Comparison of ENCODE assay signal across 15 cellular contexts in genomic region chr7:47080816-47081215, GRCh38.
DNase-seq lines count a peak whose midpoint lies in the region; ATAC-seq and TF ChIP-seq lines count a peak whose summit lies in the region.
"Had no signal": no experiment of that assay in that cellular context is flagged by ENCODE, and none has a peak within 500 bp of the region (broad histone marks: within the 10 kb centered on the region; RNA-seq: fewer than 3 reads in every experiment).

No MANE protein-coding gene starts in this region.

- DNase-seq in DMS53 treated with DMSO at 0.1 percent for 48 hours (lab: John Stamatoyannopoulos, UW; ENCODE audit: unreplicated experiment) (peak; percentile 41), H4 (ENCODE audit: low spot score) (peak; percentile 89), fibroblast of lung (ENCODE audit: low read depth in 2 of 2) (peak; percentile 50 to 87), mucosa of descending colon (peak in 1 of 3 donors; percentile 18), colonic mucosa (no peak)
- DNase-seq: activated CD8-positive, alpha-beta T cell treated with anti-CD3 and anti-CD28 coated beads, Interleukin-2, amount 10 ng/mL, durations not matched to agents 7 days and 5 days; activated naive CD8-positive, alpha-beta T cell treated with anti-CD3 and anti-CD28 coated beads, Interleukin-2, amount 10 ng/mL, durations not matched to agents 7 days and 5 days; BE2C; dermis blood vessel endothelial cell; NCI-H2029; nephron progenitor cell; SHP77; substantia nigra had no signal

- TF ChIP-seq CTCF in fibroblast of lung (conservative IDR thresholded peaks at IDR 0.05 in 1 of 2, IDR thresholded peaks at IDR 0.05 in 1 of 2; ENCODE audit: low read depth in 1 of 2, low read length in 2 of 2): no peak
- TF ChIP-seq CTCF in mucosa of descending colon (IDR thresholded peaks at IDR 0.05): no peak
- TF ChIP-seq CTCF in colonic mucosa (IDR thresholded peaks at IDR 0.05): no peak

- no peak overlapping the region for H3K4me3 ChIP-seq in fibroblast of lung (replicated peaks in 1 of 4; ENCODE audit: control extremely low read depth in 1 of 4, insufficient read depth in 1 of 4, low read depth in 3 of 4, low read length in 4 of 4)
- H3K4me3 ChIP-seq in mucosa of descending colon: no peak overlapping the region
- H3K4me3 ChIP-seq in colonic mucosa: no peak overlapping the region

- H3K27ac ChIP-seq in fibroblast of lung (ENCODE audit: insufficient read depth, low read length): no peak overlapping the region
- H3K27ac ChIP-seq in colonic mucosa: no peak overlapping the region

- H3K9ac ChIP-seq in fibroblast of lung (ENCODE audit: insufficient read depth, low read length): no peak overlapping the region
- no peak overlapping the region for H3K9ac ChIP-seq in colonic mucosa (ENCODE audit: low read depth in 2 of 2, low read length in 2 of 2)

- peak; percentile 10 for ATAC-seq in mucosa of descending colon
- ATAC-seq in GM19395 (IDR thresholded peaks at IDR 0.05; ENCODE audit: unreplicated experiment): no peak
- ATAC-seq in HG03571 (IDR thresholded peaks at IDR 0.05; ENCODE audit: unreplicated experiment): no peak
- ATAC-seq: activated CD8-positive, alpha-beta T cell treated with anti-CD3 and anti-CD28 coated beads, Interleukin-2, amount 10 ng/mL, durations not matched to agents 7 days and 5 days had no signal

- H2AFZ ChIP-seq in fibroblast of lung (ENCODE audit: low read length): no peak overlapping the region

- H3K9me3 ChIP-seq in fibroblast of lung (ENCODE audit: control insufficient read depth, insufficient read depth, low read depth, low read length) (no peaks in the 10 kb centered on the region), mucosa of descending colon (no peaks in the 10 kb centered on the region), colonic mucosa (no peaks in the 10 kb centered on the region)
- H3K9me3 ChIP-seq: BE2C had no signal

- H3K4me2 ChIP-seq in fibroblast of lung (ENCODE audit: extremely low read depth, insufficient read depth, low read length): no peak overlapping the region

- intact Hi-C loops in mucosa of descending colon (cut with DNase I, micrococcal nuclease) (loop anchor here in 1 of 2 donors (10.0 kb wide), 1 partner anchor 1156 kb away; the partner anchor contains the start of gene IGFBP3), colonic mucosa (cut with DNase I) (no loop called here)

- H4K20me1 ChIP-seq in fibroblast of lung (ENCODE audit: control insufficient read depth, extremely low read depth, insufficient read depth, low read length): no peaks in the 10 kb centered on the region

- H3K4me1 ChIP-seq in fibroblast of lung (ENCODE audit: control insufficient read depth, extremely low read depth, insufficient read depth, low read length): no peaks in the 10 kb centered on the region
- H3K4me1 ChIP-seq in mucosa of descending colon (ENCODE audit: low read depth): no peaks in the 10 kb centered on the region
- H3K4me1 ChIP-seq in colonic mucosa: no peaks in the 10 kb centered on the region
- H3K4me1 ChIP-seq: BE2C had no signal

- H3K27me3 ChIP-seq in fibroblast of lung (ENCODE audit: control insufficient read depth, insufficient read depth, low read length) (no peaks in the 10 kb centered on the region), colonic mucosa (no peaks in the 10 kb centered on the region)
- H3K27me3 ChIP-seq: BE2C had no signal

- H3K79me2 ChIP-seq in fibroblast of lung (ENCODE audit: control insufficient read depth, insufficient read depth, low read length): no peaks in the 10 kb centered on the region

- H3K36me3 ChIP-seq in fibroblast of lung (ENCODE audit: control insufficient read depth, insufficient read depth, low read length) (no peaks in the 10 kb centered on the region), mucosa of descending colon (ENCODE audit: low read depth) (no peaks in the 10 kb centered on the region), colonic mucosa (no peaks in the 10 kb centered on the region)
- H3K36me3 ChIP-seq: BE2C had no signal
